35 cellular contexts compared by ENCODE assay signal in the genomic region with DNA sequence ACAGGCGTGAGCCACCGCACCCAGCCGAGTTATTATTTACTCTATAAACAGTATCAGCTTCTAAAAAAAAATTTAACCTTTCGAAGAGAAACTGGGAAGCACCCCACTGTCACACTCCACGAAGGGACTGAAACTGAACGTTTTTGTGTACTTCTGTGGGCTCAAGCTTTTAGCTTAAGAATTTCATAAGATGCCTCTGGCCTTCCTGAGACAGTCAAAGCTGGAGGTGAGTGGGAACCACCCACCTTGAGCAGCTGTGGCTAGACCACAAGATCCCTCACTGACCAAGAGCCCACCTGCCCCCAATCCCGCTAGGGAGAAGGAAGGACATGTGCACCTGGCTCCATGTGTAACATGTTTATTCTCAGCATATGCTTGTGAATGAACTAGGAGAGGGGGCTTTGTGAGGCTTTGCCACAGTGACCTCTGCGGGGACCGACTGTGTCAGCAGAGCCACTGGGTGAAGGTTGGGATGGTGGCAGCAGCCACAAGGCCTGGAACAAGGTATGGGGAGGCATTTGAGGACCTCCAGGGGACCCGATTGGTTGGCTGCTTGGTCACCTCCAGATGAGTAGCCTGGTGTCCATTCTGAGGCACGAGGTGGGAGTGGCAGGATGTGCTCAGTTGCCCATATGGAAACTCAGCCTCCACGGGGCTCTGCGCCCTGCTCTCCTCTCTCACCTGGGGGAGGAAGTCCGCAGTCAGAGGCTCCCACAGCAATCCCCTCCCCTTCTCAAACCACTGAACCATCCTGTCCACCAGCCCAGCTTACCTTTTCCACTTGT. TPM values are rescaled to one million over a fixed set of nuclear protein-coding genes. Genes with fewer than 3 reads are reported as not detected.
DNase-seq lines count a peak whose midpoint lies in the region; ATAC-seq, FAIRE-seq and TF ChIP-seq lines count a peak whose summit lies in the region.
"Had no signal": no experiment of that assay in that cellular context is flagged by ENCODE, and none has a peak within 500 bp of the region (broad histone marks: within the 10 kb centered on the region; RNA-seq: fewer than 3 reads in every experiment).

No MANE protein-coding gene starts in this region.

- no peak for TF ChIP-seq POLR2A in HepG2 (IDR thresholded peaks at IDR 0.05; ENCODE audit: insufficient read depth in 1 of 2, low read depth in 2 of 2, low read length in 2 of 2)
- TF ChIP-seq POLR2A in right lobe of liver (IDR thresholded peaks at IDR 0.05) = no peak
- TF ChIP-seq POLR2A in esophagus muscularis mucosa (IDR thresholded peaks at IDR 0.05; ENCODE audit: low read depth) = no peak
- no peak for TF ChIP-seq POLR2A in suprapubic skin (IDR thresholded peaks at IDR 0.05)

- no TSS peak for BruUV-seq in HepG2 (replicated peaks; lab: Mats Ljungman, UMichigan)

- intact Hi-C loops in HepG2 (cut with micrococcal nuclease; ENCODE audit: unreplicated experiment) = no loop called here
- intact Hi-C loops in right lobe of liver (cut with DNase I) = no loop called here
- intact Hi-C loops in esophagus muscularis mucosa (cut with DNase I) = no loop called here

- 11% methylated on average over 14 of the region's 14 CpGs for WGBS in HepG2 (ENCODE audit: low lambda C conversion rate)
- 47% methylated on average over 6 of the region's 14 CpGs for WGBS in right lobe of liver (ENCODE audit: insufficient coverage, low coverage, low lambda C conversion rate, missing lambda C conversion rate)
- WGBS in esophagus muscularis mucosa = 88% methylated on average over 12 of the region's 14 CpGs
- WGBS in suprapubic skin = 76% methylated on average over 12 of the region's 14 CpGs

- in situ Hi-C loops in HepG2 (cut with HindIII; ENCODE audit: extremely low pct_ligation_motif_present, low pct_unique_long_range_greater_than_20kb) = no loop called here

- H2AFZ ChIP-seq in HepG2 (ENCODE audit: low read length) = no peak overlapping the region

- no peaks in the 10 kb centered on the region for H3K36me3 Mint-ChIP-seq in activated T-helper 17 cell treated with anti-CD3 and anti-CD28 coated beads, Interleukin-2, amount 50 U/mL, for 72 hours (ENCODE audit: low read depth)
- H3K36me3 Mint-ChIP-seq: activated naive CD4-positive, alpha-beta T cell treated with anti-CD3 and anti-CD28 coated beads, Interleukin-2, amount 10 ng/mL, durations not matched to agents 7 days and 5 days; natural killer cell had no signal

- no peaks in the 10 kb centered on the region for H4K20me1 ChIP-seq in HepG2 (ENCODE audit: insufficient read depth, low read length)

- DNase-seq in HepG2 (ENCODE audit: low spot score) = no peak
- no peak for DNase-seq in right lobe of liver
- no peak for DNase-seq in stimulated activated CD4-positive, alpha-beta T cell treated with anti-CD3 and anti-CD28 coated beads, Interleukin-2, amount 100 ng/mL, for 24 hours
- DNase-seq in esophagus muscularis mucosa (ENCODE audit: extremely low spot score) = no peak
- no peak for DNase-seq in suprapubic skin (ENCODE audit: low spot score in 2 of 2)
- DNase-seq: activated CD4-positive, alpha-beta T cell treated with anti-CD3 and anti-CD28 coated beads for 36 hours; activated CD8-positive, alpha-beta memory T cell treated with anti-CD3 and anti-CD28 coated beads, Interleukin-2, amount 50 U/mL, for 48 hours; activated CD8-positive, alpha-beta T cell treated with anti-CD3 and anti-CD28 coated beads for 36 hours; activated naive CD4-positive, alpha-beta T cell treated with anti-CD3 and anti-CD28 coated beads, Interleukin-2, amount 10 ng/mL, durations not matched to agents 7 days and 5 days; adrenal gland; Calu3; central memory CD4-positive, alpha-beta T cell; cortex of kidney; DMS79; effector memory CD4-positive, alpha-beta T cell; H9; hypothalamus; natural killer cell; NCI-H146; NCI-H2107; NCI-H345; NCI-H748 treated with DMSO at 0.1 percent for 48 hours; Peyer's patch; SIG-M5; stimulated activated naive CD4-positive, alpha-beta T cell; T-helper 9 cell had no signal

- peak overlapping the region; percentile 8 for H3K27ac Mint-ChIP-seq in activated T-helper 17 cell treated with anti-CD3 and anti-CD28 coated beads, Interleukin-2, amount 50 U/mL, for 72 hours
- H3K27ac Mint-ChIP-seq: activated CD4-positive, alpha-beta T cell treated with anti-CD3 and anti-CD28 coated beads for 36 hours; activated CD8-positive, alpha-beta T cell treated with anti-CD3 and anti-CD28 coated beads for 36 hours; activated T-helper 1 cell treated with anti-CD3 and anti-CD28 coated beads, Interleukin-12 subunit alpha, Interleukin-12 subunit beta, Interleukin-2, Interleukin-4 antibody, amounts not matched to agents 30 ng/mL and 10 ng/mL and 1 ng/mL, durations not matched to agents 14 hours and 24 hours and 36 hours; natural killer cell had no signal

- TF ChIP-seq CTCF in HepG2 (CRISPR knock-in tag; IDR thresholded peaks at IDR 0.05) (no peak), right lobe of liver (IDR thresholded peaks at IDR 0.05) (no peak), esophagus muscularis mucosa (IDR thresholded peaks at IDR 0.05) (no peak), suprapubic skin (IDR thresholded peaks at IDR 0.05) (no peak)

- no peak overlapping the region for H3K4me3 Mint-ChIP-seq in activated T-helper 17 cell treated with anti-CD3 and anti-CD28 coated beads, Interleukin-2, amount 50 U/mL, for 72 hours
- H3K4me3 Mint-ChIP-seq: activated CD4-positive, alpha-beta T cell treated with anti-CD3 and anti-CD28 coated beads for 36 hours; activated CD8-positive, alpha-beta T cell treated with anti-CD3 and anti-CD28 coated beads for 36 hours; activated naive CD4-positive, alpha-beta T cell treated with anti-CD3 and anti-CD28 coated beads, Interleukin-2, amount 10 ng/mL, durations not matched to agents 7 days and 5 days; activated T-helper 1 cell treated with anti-CD3 and anti-CD28 coated beads, Interleukin-12 subunit alpha, Interleukin-12 subunit beta, Interleukin-2, Interleukin-4 antibody, amounts not matched to agents 30 ng/mL and 10 ng/mL and 1 ng/mL, durations not matched to agents 14 hours and 24 hours and 36 hours; H9; natural killer cell had no signal

- no peaks in the 10 kb centered on the region for H3K79me2 ChIP-seq in HepG2 (ENCODE audit: insufficient read depth, low read length)

- peak overlapping the region; percentile 10; the same call in 1 of the 2 replicates for H3K4me2 ChIP-seq in HepG2 (ENCODE audit: low read depth, low read length)

- no peak for FAIRE-seq in HepG2 (lab: Jason Lieb, UNC)
- FAIRE-seq: A204.1, G401.6 had no signal

- H3K4me3 ChIP-seq in HepG2 (replicated peaks in 1 of 3; ENCODE audit: insufficient read depth in 1 of 3, low read depth in 2 of 3, low read length in 3 of 3) (no peak overlapping the region), right lobe of liver (no peak overlapping the region), esophagus muscularis mucosa (no peak overlapping the region), suprapubic skin (no peak overlapping the region)
- H3K4me3 ChIP-seq: adrenal gland, Peyer's patch had no signal

- TF ChIP-seq RAD21 in HepG2 (CRISPR knock-in tag; IDR thresholded peaks at IDR 0.05) = no peak

- H3K9ac ChIP-seq in HepG2 (ENCODE audit: insufficient read depth, low read depth, low read length) = no peak overlapping the region

- H3K27me3 Mint-ChIP-seq in activated T-helper 17 cell treated with anti-CD3 and anti-CD28 coated beads, Interleukin-2, amount 50 U/mL, for 72 hours = no peaks in the 10 kb centered on the region
- H3K27me3 Mint-ChIP-seq: activated CD4-positive, alpha-beta T cell treated with anti-CD3 and anti-CD28 coated beads for 36 hours; activated CD8-positive, alpha-beta T cell treated with anti-CD3 and anti-CD28 coated beads for 36 hours had no signal

- H3K4me1 Mint-ChIP-seq in activated T-helper 17 cell treated with anti-CD3 and anti-CD28 coated beads, Interleukin-2, amount 50 U/mL, for 72 hours = no peaks in the 10 kb centered on the region
- H3K4me1 Mint-ChIP-seq: activated CD4-positive, alpha-beta T cell treated with anti-CD3 and anti-CD28 coated beads for 36 hours; activated naive CD4-positive, alpha-beta T cell treated with anti-CD3 and anti-CD28 coated beads, Interleukin-2, amount 10 ng/mL, durations not matched to agents 7 days and 5 days; H9; natural killer cell had no signal

- H3K9me3 ChIP-seq in HepG2 (ENCODE audit: low read length) = no peaks in the 10 kb centered on the region
- no peaks in the 10 kb centered on the region for H3K9me3 ChIP-seq in right lobe of liver
- no peaks in the 10 kb centered on the region for H3K9me3 ChIP-seq in esophagus muscularis mucosa
- no peaks in the 10 kb centered on the region for H3K9me3 ChIP-seq in suprapubic skin
- H3K9me3 ChIP-seq: adrenal gland, Peyer's patch had no signal

- H3K36me3 ChIP-seq in HepG2 (replicated peaks in 1 of 2; ENCODE audit: control insufficient read depth in 1 of 2, insufficient read depth in 2 of 2, low read length in 2 of 2) (no peaks in the 10 kb centered on the region), right lobe of liver (no peaks in the 10 kb centered on the region), esophagus muscularis mucosa (no peaks in the 10 kb centered on the region), suprapubic skin (no peaks in the 10 kb centered on the region)
- H3K36me3 ChIP-seq: adrenal gland, Peyer's patch had no signal

- H3K4me1 ChIP-seq in HepG2 (ENCODE audit: insufficient read depth, low read length) = peaks cover 54% of the 10 kb centered on the region
- H3K4me1 ChIP-seq in right lobe of liver = no peaks in the 10 kb centered on the region
- H3K4me1 ChIP-seq in esophagus muscularis mucosa = peaks cover 0 to 5% (median 0%) of the 10 kb centered on the region in 4 donors
- no peaks in the 10 kb centered on the region for H3K4me1 ChIP-seq in suprapubic skin
- H3K4me1 ChIP-seq: adrenal gland, Peyer's patch had no signal

- H3K27ac ChIP-seq in HepG2 (ENCODE audit: extremely low read length, insufficient read depth, low read length) = no peak overlapping the region
- no peak overlapping the region for H3K27ac ChIP-seq in right lobe of liver
- H3K27ac ChIP-seq in esophagus muscularis mucosa (replicated peaks in 1 of 4) = no peak overlapping the region
- H3K27ac ChIP-seq in suprapubic skin = no peak overlapping the region
- H3K27ac ChIP-seq: adrenal gland had no signal

- POLR2A ChIA-PET in HepG2 (lab: Yijun Ruan, JAX) = interaction anchor here (2.3 kb wide), 1 partner anchor 9 kb away, joined by 9 read pairs; no protein-coding TSS in a partner anchor

- TF ChIP-seq EP300 in HepG2 (IDR thresholded peaks at IDR 0.05; ENCODE audit: low read depth in 2 of 2, low read length in 2 of 2) = no peak
- TF ChIP-seq EP300 in HepG2 (CRISPR knock-in tag; IDR thresholded peaks at IDR 0.05; ENCODE audit: borderline replicate concordance) = no peak
- no peak for TF ChIP-seq EP300 in esophagus muscularis mucosa (IDR thresholded peaks at IDR 0.05)
- TF ChIP-seq EP300 in suprapubic skin (IDR thresholded peaks at IDR 0.05) = no peak

- H3K27me3 ChIP-seq in HepG2 (ENCODE audit: control insufficient read depth in 1 of 2, insufficient read depth in 2 of 2, low read length in 2 of 2) (peaks cover 5 to 40% of the 10 kb centered on the region in 2 experiments; a peak in 4 of 5 replicates), right lobe of liver (no peaks in the 10 kb centered on the region), esophagus muscularis mucosa (peaks cover 0 to 14% (median 3%) of the 10 kb centered on the region in 4 donors), suprapubic skin (peaks cover 6% of the 10 kb centered on the region)
- H3K27me3 ChIP-seq: adrenal gland, Peyer's patch had no signal

- CTCF ChIA-PET in HepG2 (lab: Yijun Ruan, JAX; ENCODE audit: low intra/inter-chr PET ratio, low total read pairs) = no interaction called here

- ATAC-seq in HepG2 (peak; percentile 19), right lobe of liver (no peak)
- ATAC-seq in activated T-helper 17 cell treated with anti-CD3 and anti-CD28 coated beads, Interleukin-2, amount 50 U/mL, for 72 hours (replicated peaks) = no peak
- ATAC-seq: activated CD4-positive, alpha-beta T cell treated with anti-CD3 and anti-CD28 coated beads for 36 hours; activated CD8-positive, alpha-beta T cell treated with anti-CD3 and anti-CD28 coated beads for 36 hours; natural killer cell had no signal

- H3K9me3 Mint-ChIP-seq in activated T-helper 17 cell treated with anti-CD3 and anti-CD28 coated beads, Interleukin-2, amount 50 U/mL, for 72 hours = no peaks in the 10 kb centered on the region
- H3K9me3 Mint-ChIP-seq: activated CD8-positive, alpha-beta T cell treated with anti-CD3 and anti-CD28 coated beads for 36 hours; activated naive CD4-positive, alpha-beta T cell treated with anti-CD3 and anti-CD28 coated beads, Interleukin-2, amount 10 ng/mL, durations not matched to agents 7 days and 5 days; activated T-helper 1 cell treated with anti-CD3 and anti-CD28 coated beads, Interleukin-12 subunit alpha, Interleukin-12 subunit beta, Interleukin-2, Interleukin-4 antibody, amounts not matched to agents 30 ng/mL and 10 ng/mL and 1 ng/mL, durations not matched to agents 14 hours and 24 hours and 36 hours; H9; natural killer cell had no signal

RNA-seq across cellular contexts. Expression of a gene that starts 4.8 kb away (rescaled TPM):
- not detected in 2 replicates for total RNA-seq in HepG2 (2016; rRNA removed; fragmentation: Illumina TruSeq; extraction: Trizol)
- total RNA-seq in HepG2 (2016; cell fraction: cytosol; rRNA removed; fragmentation: Illumina TruSeq; extraction: Trizol; ENCODE audit: low read depth) = not detected in 2 replicates
- not detected in 2 replicates for total RNA-seq in HepG2 (2016; cell fraction: insoluble cytoplasmic fraction; rRNA removed; fragmentation: Illumina TruSeq; extraction: Trizol)
- total RNA-seq in HepG2 (2016; cell fraction: membrane; rRNA removed; fragmentation: Illumina TruSeq; extraction: Trizol) = not detected in 2 replicates
- total RNA-seq in HepG2 (2016; cell fraction: nucleus; rRNA removed; fragmentation: Illumina TruSeq; extraction: Trizol) = not detected in 2 replicates
- not detected in 2 replicates for polyA plus RNA-seq in HepG2 (2011; rRNA removed)
- not detected in 2 replicates for polyA plus RNA-seq in HepG2 (2011; cell fraction: cytosol; rRNA removed)
- polyA plus RNA-seq in HepG2 (2011; cell fraction: nucleus; rRNA removed) = not detected in 2 replicates
- not detected in 2 replicates for polyA plus RNA-seq in HepG2 (2012)
- not detected in 2 replicates for polyA plus RNA-seq in HepG2 (2016; cell fraction: cytosol; fragmentation: Illumina TruSeq; extraction: Trizol; ENCODE audit: low read depth)
- polyA plus RNA-seq in HepG2 (2016; cell fraction: insoluble cytoplasmic fraction; fragmentation: Illumina TruSeq; extraction: Trizol; ENCODE audit: low read depth) = not detected in 2 replicates
- polyA plus RNA-seq in HepG2 (2016; cell fraction: membrane; fragmentation: Illumina TruSeq; extraction: Trizol; ENCODE audit: low read depth) = not detected in 2 replicates
- polyA plus RNA-seq in HepG2 (2016; cell fraction: nucleus; fragmentation: Illumina TruSeq; extraction: Trizol; ENCODE audit: insufficient read depth, low read depth) = not detected in 2 replicates
- not detected in 2 replicates for polyA minus RNA-seq in HepG2 (2011; rRNA and poly(A)+ RNA removed; ENCODE audit: low replicate concordance)
- not detected in 2 replicates for polyA minus RNA-seq in HepG2 (2011; cell fraction: cytosol; rRNA and poly(A)+ RNA removed)
- polyA minus RNA-seq in HepG2 (2011; cell fraction: nucleus; rRNA and poly(A)+ RNA removed) = not detected in 2 replicates
- under 1 TPM in 1 of 6 experiments, not detected in 5; 0.10 TPM for total RNA-seq in right lobe of liver
- under 1 TPM in 1 of 2 donors, not detected in 1; 0.19 TPM for total RNA-seq in activated T-helper 17 cell treated with anti-CD3 and anti-CD28 coated beads, Interleukin-2, amount 50 U/mL, for 72 hours
- total RNA-seq in esophagus muscularis mucosa = under 1 TPM in 1 of 4 donors, not detected in 3; 0.17 TPM
- not detected for total RNA-seq in suprapubic skin
- total RNA-seq: activated T-helper 1 cell treated with anti-CD3 and anti-CD28 coated beads, Interleukin-12 subunit alpha, Interleukin-12 subunit beta, Interleukin-2, Interleukin-4 antibody, amounts not matched to agents 30 ng/mL and 10 ng/mL and 1 ng/mL, durations not matched to agents 14 hours and 24 hours and 36 hours; Calu3; epithelial cell of proximal tubule; glomerular endothelial cell; osteoblast; Peyer's patch; pulmonary artery endothelial cell; urinary bladder had no signal

RNA-seq across cellular contexts. Expression of a gene that starts 7.1 kb away (rescaled TPM):
- total RNA-seq in HepG2 (2016; rRNA removed; fragmentation: Illumina TruSeq; extraction: Trizol) = 23.1 and 65.1 TPM in 2 replicates
- total RNA-seq in HepG2 (2016; cell fraction: cytosol; rRNA removed; fragmentation: Illumina TruSeq; extraction: Trizol; ENCODE audit: low read depth) = 26.9 and 34.0 TPM in 2 replicates
- 17.0 and 65.2 TPM in 2 replicates for total RNA-seq in HepG2 (2016; cell fraction: insoluble cytoplasmic fraction; rRNA removed; fragmentation: Illumina TruSeq; extraction: Trizol)
- total RNA-seq in HepG2 (2016; cell fraction: membrane; rRNA removed; fragmentation: Illumina TruSeq; extraction: Trizol) = 31.5 and 34.1 TPM in 2 replicates
- 87.0 and 109 TPM in 2 replicates for total RNA-seq in HepG2 (2016; cell fraction: nucleus; rRNA removed; fragmentation: Illumina TruSeq; extraction: Trizol)
- 84.3 and 134 TPM in 2 replicates for polyA plus RNA-seq in HepG2 (2011; rRNA removed)
- 42.1 and 54.3 TPM in 2 replicates for polyA plus RNA-seq in HepG2 (2011; cell fraction: cytosol; rRNA removed)
- 687 and 790 TPM in 2 replicates for polyA plus RNA-seq in HepG2 (2011; cell fraction: nucleus; rRNA removed)
- 66.6 and 79.4 TPM in 2 replicates for polyA plus RNA-seq in HepG2 (2012)
- 9.6 and 12.5 TPM in 2 replicates for polyA plus RNA-seq in HepG2 (2016; cell fraction: cytosol; fragmentation: Illumina TruSeq; extraction: Trizol; ENCODE audit: low read depth)
- 12.0 and 18.1 TPM in 2 replicates for polyA plus RNA-seq in HepG2 (2016; cell fraction: insoluble cytoplasmic fraction; fragmentation: Illumina TruSeq; extraction: Trizol; ENCODE audit: low read depth)
- 17.2 and 19.1 TPM in 2 replicates for polyA plus RNA-seq in HepG2 (2016; cell fraction: membrane; fragmentation: Illumina TruSeq; extraction: Trizol; ENCODE audit: low read depth)
- 253 and 270 TPM in 2 replicates for polyA plus RNA-seq in HepG2 (2016; cell fraction: nucleus; fragmentation: Illumina TruSeq; extraction: Trizol; ENCODE audit: insufficient read depth, low read depth)
- 74.6 and 238 TPM in 2 replicates for polyA minus RNA-seq in HepG2 (2011; rRNA and poly(A)+ RNA removed; ENCODE audit: low replicate concordance)
- 48.3 and 54.6 TPM in 2 replicates for polyA minus RNA-seq in HepG2 (2011; cell fraction: cytosol; rRNA and poly(A)+ RNA removed)
- 152 and 193 TPM in 2 replicates for polyA minus RNA-seq in HepG2 (2011; cell fraction: nucleus; rRNA and poly(A)+ RNA removed)
- 10 to 100 TPM; 17.2 to 40.0 (median 21.9) TPM for total RNA-seq in right lobe of liver
- total RNA-seq in activated T-helper 17 cell treated with anti-CD3 and anti-CD28 coated beads, Interleukin-2, amount 50 U/mL, for 72 hours = 10 to 100 TPM; 34.6 to 47.0 TPM
- 100 to 1,000 TPM in 1 of 4 donors, 10 to 100 TPM in 3; 65.8 to 142 (median 81.3) TPM for total RNA-seq in esophagus muscularis mucosa
- total RNA-seq in suprapubic skin = 100 to 1,000 TPM in 1 of 4 donors, 10 to 100 TPM in 3; 31.2 to 165 (median 72.2) TPM

RNA-seq across cellular contexts. Expression of a gene that starts 23.8 kb away (rescaled TPM):
- total RNA-seq in HepG2 (2016; rRNA removed; fragmentation: Illumina TruSeq; extraction: Trizol) (not detected in 2 replicates), right lobe of liver (1 to 10 TPM in 5 of 6 experiments, under 1 TPM in 1; 0.93 to 2.3 (median 1.6) TPM), esophagus muscularis mucosa (1 to 10 TPM; 1.4 to 5.5 (median 3.7) TPM), suprapubic skin (under 1 TPM in 1 of 4 donors, not detected in 3; 0.56 TPM)
- not detected in 2 replicates for total RNA-seq in HepG2 (2016; cell fraction: cytosol; rRNA removed; fragmentation: Illumina TruSeq; extraction: Trizol; ENCODE audit: low read depth)
- total RNA-seq in HepG2 (2016; cell fraction: insoluble cytoplasmic fraction; rRNA removed; fragmentation: Illumina TruSeq; extraction: Trizol) = not detected in 2 replicates
- not detected in 2 replicates for total RNA-seq in HepG2 (2016; cell fraction: membrane; rRNA removed; fragmentation: Illumina TruSeq; extraction: Trizol)
- not detected in 2 replicates for total RNA-seq in HepG2 (2016; cell fraction: nucleus; rRNA removed; fragmentation: Illumina TruSeq; extraction: Trizol)
- polyA plus RNA-seq in HepG2 (2011; rRNA removed) = 0.18 and 0.26 TPM in 2 replicates
- 0.08 and 0.27 TPM in 2 replicates for polyA plus RNA-seq in HepG2 (2011; cell fraction: cytosol; rRNA removed)
- polyA plus RNA-seq in HepG2 (2011; cell fraction: nucleus; rRNA removed) = 0.38 and 0.45 TPM in 2 replicates
- 0.73 TPM in 1 of 2 replicates, not detected in the other for polyA plus RNA-seq in HepG2 (2012)
- polyA plus RNA-seq in HepG2 (2016; cell fraction: cytosol; fragmentation: Illumina TruSeq; extraction: Trizol; ENCODE audit: low read depth) = not detected in 2 replicates
- polyA plus RNA-seq in HepG2 (2016; cell fraction: insoluble cytoplasmic fraction; fragmentation: Illumina TruSeq; extraction: Trizol; ENCODE audit: low read depth) = not detected in 2 replicates
- polyA plus RNA-seq in HepG2 (2016; cell fraction: membrane; fragmentation: Illumina TruSeq; extraction: Trizol; ENCODE audit: low read depth) = not detected in 2 replicates
- polyA plus RNA-seq in HepG2 (2016; cell fraction: nucleus; fragmentation: Illumina TruSeq; extraction: Trizol; ENCODE audit: insufficient read depth, low read depth) = not detected in 2 replicates
- polyA minus RNA-seq in HepG2 (2011; rRNA and poly(A)+ RNA removed; ENCODE audit: low replicate concordance) = 0.21 and 0.80 TPM in 2 replicates
- 0.53 TPM in 1 of 2 replicates, not detected in the other for polyA minus RNA-seq in HepG2 (2011; cell fraction: cytosol; rRNA and poly(A)+ RNA removed)
- polyA minus RNA-seq in HepG2 (2011; cell fraction: nucleus; rRNA and poly(A)+ RNA removed) = 0.26 TPM in 1 of 2 replicates, not detected in the other
- 1 to 10 TPM; 2.8 to 7.3 TPM for total RNA-seq in activated T-helper 17 cell treated with anti-CD3 and anti-CD28 coated beads, Interleukin-2, amount 50 U/mL, for 72 hours
- total RNA-seq: Calu3, epithelial cell of proximal tubule, H9, osteoblast, pulmonary artery endothelial cell had no signal

RNA-seq across cellular contexts. Expression of a gene that starts 31.6 kb away (rescaled TPM):
- 13.2 and 36.1 TPM in 2 replicates for total RNA-seq in HepG2 (2016; rRNA removed; fragmentation: Illumina TruSeq; extraction: Trizol)
- total RNA-seq in HepG2 (2016; cell fraction: cytosol; rRNA removed; fragmentation: Illumina TruSeq; extraction: Trizol; ENCODE audit: low read depth) = 21.4 and 35.2 TPM in 2 replicates
- 15.3 and 43.4 TPM in 2 replicates for total RNA-seq in HepG2 (2016; cell fraction: insoluble cytoplasmic fraction; rRNA removed; fragmentation: Illumina TruSeq; extraction: Trizol)
- 28.1 and 30.3 TPM in 2 replicates for total RNA-seq in HepG2 (2016; cell fraction: membrane; rRNA removed; fragmentation: Illumina TruSeq; extraction: Trizol)
- total RNA-seq in HepG2 (2016; cell fraction: nucleus; rRNA removed; fragmentation: Illumina TruSeq; extraction: Trizol) = 38.4 and 54.9 TPM in 2 replicates
- polyA plus RNA-seq in HepG2 (2011; rRNA removed) = 38.9 and 46.0 TPM in 2 replicates
- 19.5 and 23.4 TPM in 2 replicates for polyA plus RNA-seq in HepG2 (2011; cell fraction: cytosol; rRNA removed)
- 217 and 291 TPM in 2 replicates for polyA plus RNA-seq in HepG2 (2011; cell fraction: nucleus; rRNA removed)
- polyA plus RNA-seq in HepG2 (2012) = 56.2 and 59.4 TPM in 2 replicates
- polyA plus RNA-seq in HepG2 (2016; cell fraction: cytosol; fragmentation: Illumina TruSeq; extraction: Trizol; ENCODE audit: low read depth) = 28.0 and 29.1 TPM in 2 replicates
- 16.8 and 22.2 TPM in 2 replicates for polyA plus RNA-seq in HepG2 (2016; cell fraction: insoluble cytoplasmic fraction; fragmentation: Illumina TruSeq; extraction: Trizol; ENCODE audit: low read depth)
- 27.6 and 33.3 TPM in 2 replicates for polyA plus RNA-seq in HepG2 (2016; cell fraction: membrane; fragmentation: Illumina TruSeq; extraction: Trizol; ENCODE audit: low read depth)
- 213 and 231 TPM in 2 replicates for polyA plus RNA-seq in HepG2 (2016; cell fraction: nucleus; fragmentation: Illumina TruSeq; extraction: Trizol; ENCODE audit: insufficient read depth, low read depth)
- polyA minus RNA-seq in HepG2 (2011; rRNA and poly(A)+ RNA removed; ENCODE audit: low replicate concordance) = 3.9 and 39.1 TPM in 2 replicates
- 12.8 and 12.9 TPM in 2 replicates for polyA minus RNA-seq in HepG2 (2011; cell fraction: cytosol; rRNA and poly(A)+ RNA removed)
- polyA minus RNA-seq in HepG2 (2011; cell fraction: nucleus; rRNA and poly(A)+ RNA removed) = 24.2 and 31.6 TPM in 2 replicates
- total RNA-seq in right lobe of liver = 100 to 1,000 TPM in 4 of 6 experiments, 10 to 100 TPM in 2; 29.4 to 207 (median 137) TPM
- 10 to 100 TPM; 15.0 to 19.1 TPM for total RNA-seq in activated T-helper 17 cell treated with anti-CD3 and anti-CD28 coated beads, Interleukin-2, amount 50 U/mL, for 72 hours
- total RNA-seq in esophagus muscularis mucosa = 10 to 100 TPM; 13.9 to 43.1 (median 22.0) TPM
- total RNA-seq in suprapubic skin = 10 to 100 TPM; 10.6 to 61.4 (median 22.6) TPM

RNA-seq across cellular contexts. Expression of a gene that starts 38.9 kb away (rescaled TPM):
- total RNA-seq in HepG2 (2016; rRNA removed; fragmentation: Illumina TruSeq; extraction: Trizol) = 65.9 and 71.3 TPM in 2 replicates
- total RNA-seq in HepG2 (2016; cell fraction: cytosol; rRNA removed; fragmentation: Illumina TruSeq; extraction: Trizol; ENCODE audit: low read depth) = 135 and 146 TPM in 2 replicates
- total RNA-seq in HepG2 (2016; cell fraction: insoluble cytoplasmic fraction; rRNA removed; fragmentation: Illumina TruSeq; extraction: Trizol) = 68.9 and 72.1 TPM in 2 replicates
- 107 and 122 TPM in 2 replicates for total RNA-seq in HepG2 (2016; cell fraction: membrane; rRNA removed; fragmentation: Illumina TruSeq; extraction: Trizol)
- total RNA-seq in HepG2 (2016; cell fraction: nucleus; rRNA removed; fragmentation: Illumina TruSeq; extraction: Trizol) = 28.4 and 28.5 TPM in 2 replicates
- polyA plus RNA-seq in HepG2 (2011; rRNA removed) = 12.7 and 17.8 TPM in 2 replicates
- polyA plus RNA-seq in HepG2 (2011; cell fraction: cytosol; rRNA removed) = 15.3 and 32.0 TPM in 2 replicates
- 23.8 and 27.0 TPM in 2 replicates for polyA plus RNA-seq in HepG2 (2011; cell fraction: nucleus; rRNA removed)
- polyA plus RNA-seq in HepG2 (2012) = 20.6 and 20.8 TPM in 2 replicates
- polyA plus RNA-seq in HepG2 (2016; cell fraction: cytosol; fragmentation: Illumina TruSeq; extraction: Trizol; ENCODE audit: low read depth) = 128 and 158 TPM in 2 replicates
- polyA plus RNA-seq in HepG2 (2016; cell fraction: insoluble cytoplasmic fraction; fragmentation: Illumina TruSeq; extraction: Trizol; ENCODE audit: low read depth) = 65.0 and 66.8 TPM in 2 replicates
- polyA plus RNA-seq in HepG2 (2016; cell fraction: membrane; fragmentation: Illumina TruSeq; extraction: Trizol; ENCODE audit: low read depth) = 86.7 and 90.6 TPM in 2 replicates
- 32.5 and 33.1 TPM in 2 replicates for polyA plus RNA-seq in HepG2 (2016; cell fraction: nucleus; fragmentation: Illumina TruSeq; extraction: Trizol; ENCODE audit: insufficient read depth, low read depth)
- 16.1 and 17.6 TPM in 2 replicates for polyA minus RNA-seq in HepG2 (2011; rRNA and poly(A)+ RNA removed; ENCODE audit: low replicate concordance)
- polyA minus RNA-seq in HepG2 (2011; cell fraction: cytosol; rRNA and poly(A)+ RNA removed) = 5.4 and 12.7 TPM in 2 replicates
- 7.2 and 9.8 TPM in 2 replicates for polyA minus RNA-seq in HepG2 (2011; cell fraction: nucleus; rRNA and poly(A)+ RNA removed)
- 10 to 100 TPM; 19.0 to 39.6 (median 22.7) TPM for total RNA-seq in right lobe of liver
- total RNA-seq in activated T-helper 17 cell treated with anti-CD3 and anti-CD28 coated beads, Interleukin-2, amount 50 U/mL, for 72 hours = 100 to 1,000 TPM; 201 to 217 TPM
- 10 to 100 TPM; 17.2 to 51.6 (median 36.1) TPM for total RNA-seq in esophagus muscularis mucosa
- total RNA-seq in suprapubic skin = 10 to 100 TPM; 13.5 to 31.2 (median 16.3) TPM
